Comparison of ENCODE assay signal across 8 cellular contexts in genomic region chr20:51595744-51596143, GRCh38.
"Had no signal": no experiment of that assay in that cellular context is flagged by ENCODE, and none has a peak within 500 bp of the region (broad histone marks: within the 10 kb centered on the region; RNA-seq: fewer than 3 reads in every experiment).

No MANE protein-coding gene starts in this region.

- H3K27me3 Mint-ChIP-seq: activated naive CD8-positive, alpha-beta T cell treated with anti-CD3 and anti-CD28 coated beads for 36 hours had no signal

- DNase-seq: foreskin fibroblast had no signal

- H3K27ac Mint-ChIP-seq: activated naive CD8-positive, alpha-beta T cell treated with anti-CD3 and anti-CD28 coated beads for 36 hours had no signal

- H3K27ac ChIP-seq: suprapubic skin, upper lobe of left lung had no signal

- H3K36me3 Mint-ChIP-seq: activated CD4-positive, alpha-beta memory T cell treated with anti-CD3 and anti-CD28 coated beads for 36 hours; activated naive CD8-positive, alpha-beta T cell treated with anti-CD3 and anti-CD28 coated beads for 36 hours; natural killer cell treated with Interleukin-12 subunit alpha and Interleukin-12 subunit beta and Interleukin-15 and Interleukin-18, amount 100 ng/mL, for 72 hours; T-cell had no signal

- H3K9me3 ChIP-seq: suprapubic skin, upper lobe of left lung had no signal

- H3K4me3 ChIP-seq: suprapubic skin, upper lobe of left lung had no signal

- H3K4me3 Mint-ChIP-seq: activated CD4-positive, alpha-beta memory T cell treated with anti-CD3 and anti-CD28 coated beads for 36 hours; activated naive CD8-positive, alpha-beta T cell treated with anti-CD3 and anti-CD28 coated beads for 36 hours; activated T-cell treated with anti-CD3 and anti-CD28 coated beads, Interleukin-2, amount 50 U/mL, for 4 hours had no signal

- H3K9me3 Mint-ChIP-seq: activated CD4-positive, alpha-beta memory T cell treated with anti-CD3 and anti-CD28 coated beads for 36 hours; activated naive CD8-positive, alpha-beta T cell treated with anti-CD3 and anti-CD28 coated beads for 36 hours; activated T-cell treated with anti-CD3 and anti-CD28 coated beads, Interleukin-2, amount 50 U/mL, for 4 hours; natural killer cell treated with Interleukin-12 subunit alpha and Interleukin-12 subunit beta and Interleukin-15 and Interleukin-18, amount 100 ng/mL, for 72 hours; T-cell had no signal

- H3K27me3 ChIP-seq: suprapubic skin, upper lobe of left lung had no signal
